Comparison of ENCODE assay signal across 22 cellular contexts in genomic region chr9:13145340-13145739, GRCh38.
"Had no signal": no experiment of that assay in that cellular context is flagged by ENCODE, and none has a peak within 500 bp of the region (broad histone marks: within the 10 kb centered on the region; RNA-seq: fewer than 3 reads in every experiment).

No MANE protein-coding gene starts in this region.

- H3K9me3 Mint-ChIP-seq: activated CD4-positive, alpha-beta T cell treated with anti-CD3 and anti-CD28 coated beads, Interleukin-2, amount 10 ng/mL, durations not matched to agents 24 days and 14 days; endodermal cell; nephron progenitor cell had no signal

- H3K79me2 ChIP-seq: parathyroid adenoma had no signal

- H3K9me3 ChIP-seq: colonic mucosa, esophagus squamous epithelium, heart left ventricle, mucosa of descending colon, tibial nerve had no signal

- H3K27ac ChIP-seq: colonic mucosa, esophagus squamous epithelium, heart left ventricle, parathyroid adenoma had no signal

- H3K27me3 ChIP-seq: colonic mucosa, esophagus squamous epithelium, heart left ventricle, tibial nerve had no signal

- H3K27me3 Mint-ChIP-seq: activated CD4-positive, alpha-beta memory T cell treated with anti-CD3 and anti-CD28 coated beads, Interleukin-2, amount 10 ng/mL, durations not matched to agents 7 days and 5 days; activated CD4-positive, alpha-beta T cell treated with anti-CD3 and anti-CD28 coated beads, Interleukin-2, amount 10 ng/mL, durations not matched to agents 24 days and 14 days; T-helper 17 cell had no signal

- H3K4me1 Mint-ChIP-seq: activated CD4-positive, alpha-beta memory T cell treated with anti-CD3 and anti-CD28 coated beads, Interleukin-2, amount 10 ng/mL, durations not matched to agents 7 days and 5 days; activated CD4-positive, alpha-beta T cell treated with anti-CD3 and anti-CD28 coated beads, Interleukin-2, amount 10 ng/mL, durations not matched to agents 24 days and 14 days; T-helper 17 cell had no signal

- H3K36me3 ChIP-seq: colonic mucosa, esophagus squamous epithelium had no signal

- H3K4me3 Mint-ChIP-seq: activated CD4-positive, alpha-beta memory T cell treated with anti-CD3 and anti-CD28 coated beads, Interleukin-2, amount 10 ng/mL, durations not matched to agents 7 days and 5 days; activated CD4-positive, alpha-beta T cell treated with anti-CD3 and anti-CD28 coated beads, Interleukin-2, amount 10 ng/mL, durations not matched to agents 24 days and 14 days; activated naive CD4-positive, alpha-beta T cell treated with anti-CD3 and anti-CD28 coated beads for 36 hours; activated T-cell treated with anti-CD3 and anti-CD28 coated beads, Interleukin-2, amount 50 U/mL, for 72 hours; endodermal cell; nephron progenitor cell; T-helper 17 cell had no signal

- H3K27ac Mint-ChIP-seq: activated CD4-positive, alpha-beta memory T cell treated with anti-CD3 and anti-CD28 coated beads, Interleukin-2, amount 10 ng/mL, durations not matched to agents 7 days and 5 days; activated CD4-positive, alpha-beta T cell treated with anti-CD3 and anti-CD28 coated beads, Interleukin-2, amount 10 ng/mL, durations not matched to agents 24 days and 14 days; activated naive CD4-positive, alpha-beta T cell treated with anti-CD3 and anti-CD28 coated beads for 36 hours; activated T-cell treated with anti-CD3 and anti-CD28 coated beads, Interleukin-2, amount 50 U/mL, for 72 hours; endodermal cell; T-helper 17 cell had no signal

- H2AFZ ChIP-seq: parathyroid adenoma had no signal

- H3K4me3 ChIP-seq: colonic mucosa, esophagus squamous epithelium, heart left ventricle, mucosa of descending colon, tibial nerve had no signal

- H3K9ac ChIP-seq: parathyroid adenoma had no signal

- DNase-seq: activated CD4-positive, alpha-beta memory T cell treated with anti-CD3 and anti-CD28 coated beads, Interleukin-2, amount 10 ng/mL, durations not matched to agents 7 days and 5 days; activated CD4-positive, alpha-beta T cell treated with anti-CD3 and anti-CD28 coated beads, Interleukin-2, amount 10 ng/mL, durations not matched to agents 24 days and 14 days; activated effector memory CD4-positive, alpha-beta T cell treated with Interleukin-2 at 50 U/mL for 16 hours; activated naive CD4-positive, alpha-beta T cell treated with anti-CD3 and anti-CD28 coated beads for 36 hours; activated T-cell treated with anti-CD3 and anti-CD28 coated beads, Interleukin-2, amount 50 U/mL, for 72 hours; anterior cingulate cortex; colonic mucosa; endodermal cell; esophagus squamous epithelium; heart left ventricle; islet precursor cell; left colon; mesenchymal stem cell; mucosa of descending colon; nephron progenitor cell; stimulated activated CD4-positive, alpha-beta T cell treated with anti-CD3 and anti-CD28 coated beads, Interleukin-4, amount 100 ng/mL, for 24 hours; stimulated activated naive CD8-positive, alpha-beta T cell treated with anti-CD3 and anti-CD28 coated beads, Interleukin-15, Interleukin-2, amounts not matched to agents 100 U/mL and 50 U/mL, for 24 hours; substantia nigra; SW 1271; T-helper 17 cell had no signal

- H3K4me1 ChIP-seq: colonic mucosa, esophagus squamous epithelium had no signal
